In genomic region chr11:12160680-12161079, GRCh38 we compare ENCODE assay signal across 11 cellular contexts. TPM values are rescaled to one million over a fixed set of nuclear protein-coding genes. Genes with fewer than 3 reads are reported as not detected.
DNase-seq lines count a peak whose midpoint lies in the region; ATAC-seq, FAIRE-seq and TF ChIP-seq lines count a peak whose summit lies in the region.
"Had no signal": no experiment of that assay in that cellular context is flagged by ENCODE, and none has a peak within 500 bp of the region (broad histone marks: within the 10 kb centered on the region; RNA-seq: fewer than 3 reads in every experiment).

No MANE protein-coding gene starts in this region.

- peak overlapping the region; percentile 90 for H3K9ac ChIP-seq in astrocyte (ENCODE audit: low read length)

- TF ChIP-seq CTCF in astrocyte (IDR thresholded peaks at IDR 0.05; ENCODE audit: insufficient read depth, low read depth, low read length) (no peak), type B pancreatic cell (conservative IDR thresholded peaks at IDR 0.05) (no peak), progenitor cell of endocrine pancreas (IDR thresholded peaks at IDR 0.05; ENCODE audit: unreplicated experiment) (no peak)

- H3K9me3 Mint-ChIP-seq in activated T-cell treated with anti-CD3 and anti-CD28 coated beads, Interleukin-2, amount 50 U/mL, for 72 hours, result peaks cover 0 to 2% of the 10 kb centered on the region in 2 donors
- no peaks in the 10 kb centered on the region for H3K9me3 Mint-ChIP-seq in activated T-cell treated with anti-CD3 and anti-CD28 coated beads, Interleukin-2, amount 50 U/mL, for 4 hours
- no peaks in the 10 kb centered on the region for H3K9me3 Mint-ChIP-seq in astrocyte (ENCODE audit: unreplicated experiment)
- no peaks in the 10 kb centered on the region for H3K9me3 Mint-ChIP-seq in type B pancreatic cell
- no peaks in the 10 kb centered on the region for H3K9me3 Mint-ChIP-seq in progenitor cell of endocrine pancreas (ENCODE audit: low read depth)
- H3K9me3 Mint-ChIP-seq: H9 had no signal

- no peak overlapping the region for H3K4me3 ChIP-seq in astrocyte (ENCODE audit: insufficient read depth, low read depth, low read length)

- H4K20me1 ChIP-seq in astrocyte (ENCODE audit: insufficient read depth, low read length), result peaks cover 6% of the 10 kb centered on the region

- no peaks in the 10 kb centered on the region for H3K27me3 ChIP-seq in astrocyte (ENCODE audit: insufficient read depth, low read length)

- H3K4me2 ChIP-seq in astrocyte (ENCODE audit: low read length), result no peak overlapping the region

- no peak overlapping the region for H2AFZ ChIP-seq in astrocyte (ENCODE audit: low read depth, low read length)

- peak overlapping the region; percentile 3 for H3K27ac Mint-ChIP-seq in activated T-cell treated with anti-CD3 and anti-CD28 coated beads, Interleukin-2, amount 50 U/mL, for 72 hours
- H3K27ac Mint-ChIP-seq in astrocyte (ENCODE audit: unreplicated experiment) (peak overlapping the region; percentile 90), type B pancreatic cell (peak overlapping the region; percentile 55), progenitor cell of endocrine pancreas (no peak overlapping the region)

- H3K9me3 ChIP-seq in astrocyte (ENCODE audit: insufficient read depth, low read depth, low read length), result no peaks in the 10 kb centered on the region

- no peak for DNase-seq in activated T-cell treated with anti-CD3 and anti-CD28 coated beads, Interleukin-2, amount 50 U/mL, for 72 hours
- no peak for DNase-seq in activated T-cell treated with anti-CD3 and anti-CD28 coated beads, Interleukin-2, amount 50 U/mL, for 4 hours
- peak; percentile 76 for DNase-seq in astrocyte (ENCODE audit: low read depth)
- peak; percentile 72 for DNase-seq in mesenteric fat pad (ENCODE audit: low spot score)
- DNase-seq in type B pancreatic cell (ENCODE audit: extremely low spot score, unreplicated experiment), result no peak
- no peak for DNase-seq in inferior parietal cortex (ENCODE audit: extremely low spot score)
- DNase-seq in progenitor cell of endocrine pancreas (ENCODE audit: low spot score, unreplicated experiment), result no peak
- DNase-seq: activated CD4-positive, alpha-beta T cell treated with anti-CD3 and anti-CD28 coated beads, Interleukin-2, amount 50 U/mL, for 1 hour; H9; NK-92 treated with Interleukin-12 subunit alpha and Interleukin-12 subunit beta, amount 100 ng/mL, for 24 hours had no signal

- no peak for FAIRE-seq in astrocyte (lab: Jason Lieb, UNC)

- peaks cover 55% of the 10 kb centered on the region for H3K36me3 ChIP-seq in astrocyte (ENCODE audit: insufficient read depth, low read length)

- ATAC-seq in activated T-cell treated with anti-CD3 and anti-CD28 coated beads, Interleukin-2, amount 50 U/mL, for 72 hours (replicated peaks in 1 of 2), result no peak
- no peak for ATAC-seq in activated T-cell treated with anti-CD3 and anti-CD28 coated beads, Interleukin-2, amount 50 U/mL, for 4 hours
- no peak for ATAC-seq in GM18498 (IDR thresholded peaks at IDR 0.05; ENCODE audit: unreplicated experiment)

- peaks cover 83% of the 10 kb centered on the region for H3K4me1 Mint-ChIP-seq in activated T-cell treated with anti-CD3 and anti-CD28 coated beads, Interleukin-2, amount 50 U/mL, for 72 hours (ENCODE audit: low read depth)
- peaks cover 30% of the 10 kb centered on the region for H3K4me1 Mint-ChIP-seq in activated T-cell treated with anti-CD3 and anti-CD28 coated beads, Interleukin-2, amount 50 U/mL, for 4 hours (ENCODE audit: low read depth)
- peaks cover 81% of the 10 kb centered on the region for H3K4me1 Mint-ChIP-seq in astrocyte (ENCODE audit: low read depth, unreplicated experiment)
- H3K4me1 Mint-ChIP-seq in type B pancreatic cell (ENCODE audit: unreplicated experiment), result peaks cover 16% of the 10 kb centered on the region
- peaks cover 20% of the 10 kb centered on the region for H3K4me1 Mint-ChIP-seq in progenitor cell of endocrine pancreas (ENCODE audit: low read depth)

- no peaks in the 10 kb centered on the region for H3K27me3 Mint-ChIP-seq in activated T-cell treated with anti-CD3 and anti-CD28 coated beads, Interleukin-2, amount 50 U/mL, for 72 hours (ENCODE audit: low read depth)
- no peaks in the 10 kb centered on the region for H3K27me3 Mint-ChIP-seq in activated T-cell treated with anti-CD3 and anti-CD28 coated beads, Interleukin-2, amount 50 U/mL, for 4 hours (ENCODE audit: low read depth)
- H3K27me3 Mint-ChIP-seq in astrocyte (ENCODE audit: low read depth, unreplicated experiment) (no peaks in the 10 kb centered on the region), type B pancreatic cell (peaks cover 4% of the 10 kb centered on the region), progenitor cell of endocrine pancreas (peaks cover 7% of the 10 kb centered on the region)

- peaks cover 74% of the 10 kb centered on the region for H3K79me2 ChIP-seq in astrocyte (ENCODE audit: insufficient read depth, low read length)

- peaks cover 7 to 31% of the 10 kb centered on the region in 2 donors for H3K36me3 Mint-ChIP-seq in activated T-cell treated with anti-CD3 and anti-CD28 coated beads, Interleukin-2, amount 50 U/mL, for 72 hours (ENCODE audit: insufficient read depth in 2 of 2)
- H3K36me3 Mint-ChIP-seq in activated T-cell treated with anti-CD3 and anti-CD28 coated beads, Interleukin-2, amount 50 U/mL, for 4 hours (ENCODE audit: insufficient read depth), result peaks cover 8% of the 10 kb centered on the region
- peaks cover 41% of the 10 kb centered on the region for H3K36me3 Mint-ChIP-seq in astrocyte (ENCODE audit: low read depth, unreplicated experiment)
- no peaks in the 10 kb centered on the region for H3K36me3 Mint-ChIP-seq in type B pancreatic cell
- H3K36me3 Mint-ChIP-seq in progenitor cell of endocrine pancreas (ENCODE audit: insufficient read depth), result no peaks in the 10 kb centered on the region

- no peak overlapping the region for H3K4me3 Mint-ChIP-seq in activated T-cell treated with anti-CD3 and anti-CD28 coated beads, Interleukin-2, amount 50 U/mL, for 72 hours
- no peak overlapping the region for H3K4me3 Mint-ChIP-seq in activated T-cell treated with anti-CD3 and anti-CD28 coated beads, Interleukin-2, amount 50 U/mL, for 4 hours
- H3K4me3 Mint-ChIP-seq in astrocyte (ENCODE audit: unreplicated experiment) (peak overlapping the region; percentile 51), type B pancreatic cell (no peak overlapping the region), progenitor cell of endocrine pancreas (ENCODE audit: low read depth) (no peak overlapping the region)
- H3K4me3 Mint-ChIP-seq: H9 had no signal

- H3K4me1 ChIP-seq in astrocyte (ENCODE audit: insufficient read depth, low read length), result peaks cover 88% of the 10 kb centered on the region

- peak overlapping the region; percentile 99 for H3K27ac ChIP-seq in astrocyte (ENCODE audit: low read depth, low read length)

RNA-seq across cellular contexts. Expression of gene MICAL2, which starts 50.3 kb away (rescaled TPM):
- 100 to 1,000 TPM; 227 to 322 TPM for total RNA-seq in activated T-cell treated with anti-CD3 and anti-CD28 coated beads, Interleukin-2, amount 50 U/mL, for 72 hours
- 100 to 1,000 TPM in 1 of 3 donors, 10 to 100 TPM in 2; 70.3 to 118 (median 71.4) TPM for total RNA-seq in activated T-cell treated with anti-CD3 and anti-CD28 coated beads, Interleukin-2, amount 50 U/mL, for 4 hours
- total RNA-seq in astrocyte (357 and 471 TPM in 2 replicates), mesenteric fat pad (31.1 TPM), type B pancreatic cell (ENCODE audit: low replicate concordance) (35.7 and 38.0 TPM in 2 replicates), progenitor cell of endocrine pancreas (8.3 and 10.0 TPM in 2 replicates)

Comparison
In these comparisons a context has a peak if more than half of its experiments do, and no peak if none do; other contexts are left out.
1. DNase-seq: peak in astrocyte (single experiment) and mesenteric fat pad (single experiment); none in activated T-cell treated with anti-CD3 and anti-CD28 coated beads, Interleukin-2, amount 50 U/mL, for 72 hours (0 of 2), activated T-cell treated with anti-CD3 and anti-CD28 coated beads, Interleukin-2, amount 50 U/mL, for 4 hours (single experiment), type B pancreatic cell (single experiment), inferior parietal cortex (single experiment) and progenitor cell of endocrine pancreas (single experiment).